ENCODE assay signal across 27 cellular contexts in the genomic region with DNA sequence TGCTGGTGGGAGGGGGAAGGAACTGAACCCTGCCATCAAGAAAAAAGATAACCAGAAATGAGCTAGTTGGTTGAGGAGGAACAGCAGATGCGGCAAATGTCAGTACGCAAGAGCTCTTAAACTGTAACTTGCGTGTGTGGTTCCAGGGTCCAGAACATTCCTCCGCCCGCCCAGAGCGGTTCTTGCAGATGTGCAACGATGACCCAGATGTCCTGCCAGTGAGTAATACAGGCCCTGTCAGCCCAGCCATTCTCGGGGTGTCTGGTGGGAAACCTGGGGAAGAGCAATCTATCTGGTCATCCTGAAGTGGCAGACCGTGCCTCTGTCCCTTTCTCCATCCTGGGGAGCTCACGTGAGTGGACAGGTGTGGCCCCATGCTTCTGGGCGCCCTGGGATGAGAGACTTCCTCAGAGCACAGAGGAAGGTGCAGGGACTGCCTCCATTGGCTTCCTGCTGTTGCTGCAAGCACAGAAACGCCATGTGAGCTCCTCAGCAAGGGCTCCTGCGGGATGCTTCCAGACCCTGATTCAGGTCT.
"Had no signal": no experiment of that assay in that cellular context is flagged by ENCODE, and none has a peak within 500 bp of the region (broad histone marks: within the 10 kb centered on the region; RNA-seq: fewer than 3 reads in every experiment).

No MANE protein-coding gene starts in this region.

- H3K4me1 ChIP-seq: gastroesophageal sphincter, neural progenitor cell, prostate gland, stomach, tibial artery had no signal

- H3K27me3 Mint-ChIP-seq: naive B cell, type B pancreatic cell had no signal

- H3K27ac Mint-ChIP-seq: mesothelial cell of epicardium, nephron, neural progenitor cell, type B pancreatic cell had no signal

- H3K27ac ChIP-seq: epithelial cell of prostate, gastroesophageal sphincter, heart right ventricle, neural progenitor cell, parathyroid adenoma, prostate gland, right atrium auricular region, stomach, tibial artery had no signal

- H3K4me1 Mint-ChIP-seq: mesothelial cell of epicardium; nephron; neural progenitor cell; stimulated activated effector memory CD8-positive, alpha-beta T cell treated with anti-CD3 and anti-CD28 coated beads, Interleukin-12 subunit alpha, Interleukin-12 subunit beta, amount 100 ng/mL, for 72 hours had no signal

- H3K4me3 Mint-ChIP-seq: mesothelial cell of epicardium; naive B cell; nephron; neural progenitor cell; stimulated activated effector memory CD8-positive, alpha-beta T cell treated with anti-CD3 and anti-CD28 coated beads, Interleukin-12 subunit alpha, Interleukin-12 subunit beta, amount 100 ng/mL, for 72 hours; type B pancreatic cell had no signal

- H3K9ac ChIP-seq: neural progenitor cell, parathyroid adenoma had no signal

- H3K4me3 ChIP-seq: gastroesophageal sphincter, heart right ventricle, mucosa of descending colon, neural progenitor cell, prostate gland, right atrium auricular region, smooth muscle cell, stomach, tibial artery had no signal

- ATAC-seq: esophagus mucosa; gastroesophageal sphincter; heart right ventricle; mucosa of descending colon; sciatic nerve; stimulated activated effector memory CD8-positive, alpha-beta T cell treated with anti-CD3 and anti-CD28 coated beads, Interleukin-12 subunit alpha, Interleukin-12 subunit beta, amount 100 ng/mL, for 72 hours had no signal

- H3K27me3 ChIP-seq: gastroesophageal sphincter, heart right ventricle, neural progenitor cell, right atrium auricular region, stomach, tibial artery had no signal

- H3K36me3 ChIP-seq: neural progenitor cell had no signal

- H3K9me3 ChIP-seq: gastroesophageal sphincter, mucosa of descending colon, prostate gland, right atrium auricular region, stomach, tibial artery had no signal

- H3K9me3 Mint-ChIP-seq: mesothelial cell of epicardium; stimulated activated effector memory CD8-positive, alpha-beta T cell treated with anti-CD3 and anti-CD28 coated beads, Interleukin-12 subunit alpha, Interleukin-12 subunit beta, amount 100 ng/mL, for 72 hours; type B pancreatic cell had no signal

- FAIRE-seq: islet of Langerhans had no signal

- DNase-seq: cortex of kidney; foreskin fibroblast; heart right ventricle; hippocampal formation; kidney glomerular epithelial cell; mesenchymal stem cell; mucosa of descending colon; naive B cell; stimulated activated CD4-positive, alpha-beta T cell treated with anti-CD3 and anti-CD28 coated beads, Interleukin-2, amount 100 ng/mL, for 24 hours; stimulated activated CD4-positive, alpha-beta T cell treated with anti-CD3 and anti-CD28 coated beads, Interleukin-4, amount 100 ng/mL, for 24 hours; stimulated activated naive CD4-positive, alpha-beta T cell treated with Interleukin-2 at 50 U/mL for 16 hours; stomach had no signal
